Comparison of ENCODE assay signal across 21 cellular contexts in the genomic region with DNA sequence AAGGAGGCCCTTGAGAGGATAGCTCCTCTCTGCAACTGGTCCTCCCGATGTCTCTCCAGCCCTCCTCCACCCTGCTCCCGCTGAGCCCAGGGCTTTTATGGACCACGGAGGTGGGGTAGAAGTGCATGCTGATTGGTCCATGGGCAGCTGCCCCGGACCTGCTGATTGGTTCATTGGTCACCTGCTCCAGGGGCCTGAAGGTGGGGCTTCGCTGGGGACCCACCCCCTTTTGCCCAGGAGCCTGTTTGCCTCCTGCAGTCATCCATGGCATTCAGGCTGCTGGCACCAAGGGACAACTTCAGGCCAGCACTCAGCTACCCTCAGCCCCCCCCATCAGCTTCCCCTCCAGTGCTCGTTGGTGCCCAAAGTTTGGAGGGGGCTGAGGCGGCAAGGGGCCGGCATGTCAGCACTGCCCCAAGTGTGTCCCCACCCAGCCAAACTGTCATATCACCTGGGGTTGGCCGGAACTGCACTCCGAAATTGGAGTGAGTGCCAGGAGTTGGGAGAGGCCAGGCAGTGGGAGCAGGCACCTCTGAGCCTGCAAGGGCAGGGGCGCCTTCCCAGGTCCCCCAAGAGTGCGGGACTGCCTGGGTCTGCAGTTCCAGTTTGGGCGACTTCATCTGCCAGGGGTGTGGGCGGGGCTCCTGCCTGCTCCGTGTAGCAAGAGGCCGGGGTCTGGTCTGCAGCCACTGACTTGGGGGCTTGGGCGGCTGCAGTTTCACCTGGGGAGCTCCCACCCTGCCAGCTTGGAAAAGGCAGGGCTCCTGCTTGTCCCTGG.
DNase-seq lines count a peak whose midpoint lies in the region; ATAC-seq and TF ChIP-seq lines count a peak whose summit lies in the region.
"Had no signal": no experiment of that assay in that cellular context is flagged by ENCODE, and none has a peak within 500 bp of the region (broad histone marks: within the 10 kb centered on the region; RNA-seq: fewer than 3 reads in every experiment).

No MANE protein-coding gene starts in this region.

- no peak overlapping the region for H3K4me3 Mint-ChIP-seq in H9
- no peak overlapping the region for H3K4me3 Mint-ChIP-seq in central memory CD8-positive, alpha-beta T cell
- H3K4me3 Mint-ChIP-seq: CD4-positive, alpha-beta memory T cell; IgD-negative memory B cell had no signal

- H2AFZ ChIP-seq in H9 (ENCODE audit: low read length) (no peak overlapping the region), mesenchymal stem cell (ENCODE audit: low read depth, low read length) (no peak overlapping the region)
- H2AFZ ChIP-seq: GM23248, PC-9 had no signal

- H3K27me3 Mint-ChIP-seq in H9 (ENCODE audit: low read depth), result no peaks in the 10 kb centered on the region
- no peaks in the 10 kb centered on the region for H3K27me3 Mint-ChIP-seq in central memory CD8-positive, alpha-beta T cell
- H3K27me3 Mint-ChIP-seq: CD4-positive, alpha-beta memory T cell; IgD-negative memory B cell had no signal

- no peak overlapping the region for H4K8ac ChIP-seq in H9 (replicated peaks; ENCODE audit: insufficient read length, low read depth, low read length)
- H4K8ac ChIP-seq in mesenchymal stem cell (ENCODE audit: low read length), result no peak overlapping the region

- H3K4ac ChIP-seq in H9 (ENCODE audit: low read depth, low read length) (no peak overlapping the region), mesenchymal stem cell (ENCODE audit: low read depth in 1 of 2, low read length in 2 of 2) (no peak overlapping the region)

- no CpG with 5 or more reads among the region's 17 CpGs for WGBS in H9 (ENCODE audit: extremely low coverage, insufficient read length, low lambda C conversion rate)
- 93% methylated on average over 15 of the region's 17 CpGs for WGBS in mesenchymal stem cell

- H2BK15ac ChIP-seq in H9 (ENCODE audit: low read depth, low read length) (no peak overlapping the region), mesenchymal stem cell (ENCODE audit: low read depth, poor library complexity, severe bottlenecking) (no peak overlapping the region)

- H3K4me1 ChIP-seq in H9 (ENCODE audit: insufficient read depth, low read length) (no peaks in the 10 kb centered on the region), upper lobe of right lung (no peaks in the 10 kb centered on the region), mesenchymal stem cell (ENCODE audit: control insufficient read depth, insufficient read depth, low read depth, low read length) (peaks cover 2% of the 10 kb centered on the region)
- H3K4me1 ChIP-seq: SJSA1 had no signal

- no peaks in the 10 kb centered on the region for H3K79me1 ChIP-seq in H9 (ENCODE audit: insufficient read depth, low read depth, low read length, poor library complexity, severe bottlenecking)
- no peaks in the 10 kb centered on the region for H3K79me1 ChIP-seq in mesenchymal stem cell (replicated peaks; ENCODE audit: low read length, poor library complexity, severe bottlenecking)

- no peak overlapping the region for H3T11ph ChIP-seq in H9 (ENCODE audit: low read length)

- no peaks in the 10 kb centered on the region for H4K20me1 ChIP-seq in H9 (ENCODE audit: control insufficient read depth, insufficient read depth, insufficient read length)

- H3K27me3 ChIP-seq in H9 (ENCODE audit: insufficient read depth, low read length) (no peaks in the 10 kb centered on the region), upper lobe of right lung (no peaks in the 10 kb centered on the region), mesenchymal stem cell (ENCODE audit: control insufficient read depth in 1 of 2, insufficient read depth in 1 of 2, low read length in 2 of 2) (no peaks in the 10 kb centered on the region)
- H3K27me3 ChIP-seq: SJSA1 had no signal

- H3K9ac ChIP-seq in H9 (ENCODE audit: extremely low read depth, insufficient read length, low read length), result no peak overlapping the region
- no peak overlapping the region for H3K9ac ChIP-seq in mesenchymal stem cell (ENCODE audit: low read length)
- H3K9ac ChIP-seq: GM23248, KMS-11 had no signal

- intact Hi-C loops in posterior vena cava (cut with DNase I), result no loop called here
- intact Hi-C loops in upper lobe of right lung (cut with DNase I), result no loop called here

- H3K4me3 ChIP-seq in upper lobe of right lung (no peak overlapping the region), mesenchymal stem cell (ENCODE audit: insufficient read depth in 1 of 2, low read depth in 1 of 2, low read length in 2 of 2) (no peak overlapping the region)
- H3K4me3 ChIP-seq: GM23248, PC-9, SJSA1 had no signal

- H3K9me3 Mint-ChIP-seq in H9, result peaks cover 0 to 6% of the 10 kb centered on the region in 2 experiments; a peak in 2 of 5 replicates
- peaks cover 2% of the 10 kb centered on the region for H3K9me3 Mint-ChIP-seq in central memory CD8-positive, alpha-beta T cell
- H3K9me3 Mint-ChIP-seq: IgD-negative memory B cell had no signal

- H3K23me2 ChIP-seq in H9 (ENCODE audit: insufficient read length, low read depth, low read length, poor library complexity, severe bottlenecking), result no peaks in the 10 kb centered on the region

- H2AK5ac ChIP-seq in H9 (ENCODE audit: insufficient read length, low read length) (no peak overlapping the region), mesenchymal stem cell (ENCODE audit: low read length, severe bottlenecking) (no peak overlapping the region)

- H3K18ac ChIP-seq in H9 (ENCODE audit: insufficient read length, low read depth, low read length) (no peak overlapping the region), mesenchymal stem cell (ENCODE audit: low read depth in 1 of 2, low read length in 2 of 2) (no peak overlapping the region)

- no peak overlapping the region for H4K5ac ChIP-seq in H9 (ENCODE audit: insufficient read length, low read depth, low read length)

- no peak overlapping the region for H2BK5ac ChIP-seq in H9 (ENCODE audit: insufficient read length, low read length)
- H2BK5ac ChIP-seq in mesenchymal stem cell (ENCODE audit: low read depth, low read length, poor library complexity, severe bottlenecking), result no peak overlapping the region

- no peak overlapping the region for H3K4me2 ChIP-seq in H9 (ENCODE audit: insufficient read depth, insufficient read length, low read length)
- no peak overlapping the region for H3K4me2 ChIP-seq in mesenchymal stem cell (ENCODE audit: low read length, poor library complexity, severe bottlenecking)
- H3K4me2 ChIP-seq: KMS-11, PC-9 had no signal

- H4K91ac ChIP-seq in H9 (ENCODE audit: insufficient read length, low read depth, low read length) (no peak overlapping the region), mesenchymal stem cell (ENCODE audit: low read length) (no peak overlapping the region)

- no peaks in the 10 kb centered on the region for H3K4me1 Mint-ChIP-seq in H9
- H3K4me1 Mint-ChIP-seq in central memory CD8-positive, alpha-beta T cell, result no peaks in the 10 kb centered on the region
- H3K4me1 Mint-ChIP-seq: CD4-positive, alpha-beta memory T cell; IgD-negative memory B cell had no signal

- TF ChIP-seq CTCF in H9 (conservative IDR thresholded peaks at IDR 0.05) (no peak), upper lobe of right lung (IDR thresholded peaks at IDR 0.05) (no peak)

- H3K14ac ChIP-seq in H9 (ENCODE audit: insufficient read depth, low read length) (no peak overlapping the region), mesenchymal stem cell (ENCODE audit: low read length in 2 of 2) (peak overlapping the region in 1 of 2 experiments; percentile 22)

- no peak overlapping the region for H3K23ac ChIP-seq in H9 (ENCODE audit: insufficient read length, low read depth, low read length)
- no peak overlapping the region for H3K23ac ChIP-seq in mesenchymal stem cell (ENCODE audit: low read length in 2 of 2)

- DNase-seq in H9 (peak; percentile 24), posterior vena cava (ENCODE audit: low spot score) (peak; percentile 76), upper lobe of right lung (peak; percentile 53), mesenchymal stem cell (no peak), ureter (ENCODE audit: low spot score) (no peak)
- no peak for DNase-seq in central memory CD8-positive, alpha-beta T cell (ENCODE audit: low spot score in 2 of 2)
- DNase-seq in activated CD4-positive, alpha-beta T cell treated with anti-CD3 and anti-CD28 coated beads for 4 hours, result no peak
- DNase-seq: C1 segment of cervical spinal cord; CD4-positive, alpha-beta memory T cell; COR-L47; DMS53; GM23248; HCEC 1CT; MM.1S; NCI-H2029; NCI-H526 treated with DMSO at 0.1 percent for 48 hours; PC-9; Right ventricle myocardium superior had no signal

- H3K27ac Mint-ChIP-seq in H9, result no peak overlapping the region
- H3K27ac Mint-ChIP-seq in central memory CD8-positive, alpha-beta T cell (ENCODE audit: low read depth), result no peak overlapping the region
- H3K27ac Mint-ChIP-seq: CD4-positive, alpha-beta memory T cell; IgD-negative memory B cell had no signal

- H3K9me3 ChIP-seq in H9 (ENCODE audit: control insufficient read depth, low read depth, low read length) (no peaks in the 10 kb centered on the region), upper lobe of right lung (no peaks in the 10 kb centered on the region), mesenchymal stem cell (ENCODE audit: control insufficient read depth, low read length) (no peaks in the 10 kb centered on the region)
- H3K9me3 ChIP-seq: SJSA1 had no signal

- no peak overlapping the region for H2BK20ac ChIP-seq in H9 (ENCODE audit: low read depth, low read length, poor library complexity, severe bottlenecking)

- H3K56ac ChIP-seq in H9 (ENCODE audit: insufficient read length, low read depth, low read length), result no peak overlapping the region

- H3K27ac ChIP-seq in H9 (ENCODE audit: insufficient read length, low read depth, low read length) (no peak overlapping the region), upper lobe of right lung (no peak overlapping the region), mesenchymal stem cell (ENCODE audit: low read length, poor library complexity, severe bottlenecking) (no peak overlapping the region)
- H3K27ac ChIP-seq: GM23248, KMS-11, PC-9, SJSA1 had no signal

- H3K36me3 ChIP-seq in upper lobe of right lung, result no peaks in the 10 kb centered on the region
- H3K36me3 ChIP-seq in mesenchymal stem cell (ENCODE audit: control insufficient read depth in 1 of 2, insufficient read depth in 2 of 2, low read depth in 1 of 2, low read length in 2 of 2), result no peaks in the 10 kb centered on the region
- H3K36me3 ChIP-seq: SJSA1 had no signal

- H3K36me3 Mint-ChIP-seq in H9 (ENCODE audit: insufficient read depth in 1 of 3, low read depth in 3 of 3), result no peaks in the 10 kb centered on the region
- no peaks in the 10 kb centered on the region for H3K36me3 Mint-ChIP-seq in central memory CD8-positive, alpha-beta T cell (ENCODE audit: insufficient read depth)
- H3K36me3 Mint-ChIP-seq: CD4-positive, alpha-beta memory T cell; IgD-negative memory B cell had no signal

- H2BK12ac ChIP-seq in H9 (ENCODE audit: insufficient read length, low read depth, low read length) (no peak overlapping the region), mesenchymal stem cell (ENCODE audit: low read length in 2 of 2) (no peak overlapping the region)

- peak; percentile 10 for ATAC-seq in central memory CD8-positive, alpha-beta T cell (replicated peaks; ENCODE audit: extremely low read depth, poor library complexity, severe bottlenecking)
- ATAC-seq in upper lobe of right lung, result peak; percentile 35

- no peak overlapping the region for H2BK120ac ChIP-seq in H9 (ENCODE audit: low read depth, low read length, poor library complexity, severe bottlenecking)
- no peak overlapping the region for H2BK120ac ChIP-seq in mesenchymal stem cell (ENCODE audit: low read depth, low read length)

- H3K79me2 ChIP-seq in H9 (ENCODE audit: insufficient read depth, low read length), result no peaks in the 10 kb centered on the region

Comparison
In these comparisons a context has a peak if more than half of its experiments do, and no peak if none do; other contexts are left out.
1. DNase-seq: peak in H9 (single experiment), posterior vena cava (single experiment) and upper lobe of right lung (single experiment); none in central memory CD8-positive, alpha-beta T cell (0 of 2), mesenchymal stem cell (single experiment), activated CD4-positive, alpha-beta T cell treated with anti-CD3 and anti-CD28 coated beads for 4 hours (0 of 2) and ureter (single experiment).